ENCODE assay signal across 29 cellular contexts in genomic region chr13:70874646-70875045, GRCh38.
"Had no signal": no experiment of that assay in that cellular context is flagged by ENCODE, and none has a peak within 500 bp of the region (broad histone marks: within the 10 kb centered on the region; RNA-seq: fewer than 3 reads in every experiment).

No MANE protein-coding gene starts in this region.

- H3K4me1 ChIP-seq: foreskin keratinocyte, heart left ventricle, left lung, lower lobe of right lung, parathyroid adenoma, psoas muscle, sigmoid colon, uterus had no signal

- ATAC-seq: activated naive CD8-positive, alpha-beta T cell treated with anti-CD3 and anti-CD28 coated beads, Interleukin-2, amount 50 U/mL, for 24 hours; esophagus mucosa; foreskin keratinocyte; heart left ventricle; left lung; lower lobe of right lung; naive thymus-derived CD8-positive, alpha-beta T cell; psoas muscle; stimulated activated memory B cell treated with anti-CD40 and anti-IgM and Interleukin-4, amounts not matched to agents 10 μg/mL and 1 μg/mL and 100 μg/mL, for 72 hours; stimulated activated naive CD8-positive, alpha-beta T cell treated with anti-CD3 and anti-CD28 coated beads, Interleukin-15, amount 100 ng/mL, for 72 hours had no signal

- H3K9me3 ChIP-seq: lower lobe of right lung, psoas muscle, sigmoid colon, uterus had no signal

- H2AFZ ChIP-seq: parathyroid adenoma had no signal

- H3K27ac ChIP-seq: foreskin keratinocyte, heart left ventricle, left lung, lower lobe of right lung, parathyroid adenoma, psoas muscle, sigmoid colon, uterus had no signal

- H3K36me3 ChIP-seq: heart left ventricle, left lung, lower lobe of right lung, sigmoid colon, uterus had no signal

- H3K4me3 ChIP-seq: heart left ventricle, left lung, lower lobe of right lung, psoas muscle, sigmoid colon, uterus had no signal

- H3K27me3 ChIP-seq: foreskin keratinocyte, heart left ventricle, left lung, sigmoid colon, uterus had no signal

- H3K9ac ChIP-seq: parathyroid adenoma had no signal

- DNase-seq: activated CD4-positive, alpha-beta memory T cell treated with anti-CD3 and anti-CD28 coated beads, Interleukin-2, amount 10 ng/mL, durations not matched to agents 7 days and 5 days; activated CD4-positive, alpha-beta T cell treated with anti-CD3 and anti-CD28 coated beads, Interleukin-2, amount 10 ng/mL, durations not matched to agents 24 days and 14 days; activated CD4-positive, CD25-positive, alpha-beta regulatory T cell treated with anti-CD3 and anti-CD28 coated beads, Interleukin-2, amount 50 U/mL, for 72 hours; activated CD8-positive, alpha-beta memory T cell treated with anti-CD3 and anti-CD28 coated beads, Interleukin-2, amount 50 U/mL, for 48 hours; activated naive CD8-positive, alpha-beta T cell treated with anti-CD3 and anti-CD28 coated beads, Interleukin-2, amount 50 U/mL, for 24 hours; activated T-cell treated with anti-CD3 and anti-CD28 coated beads, Interleukin-2, amount 50 U/mL, for 48 hours; amygdala; caudate nucleus; cortex of kidney; foreskin keratinocyte; heart left ventricle; kidney glomerular epithelial cell; left lung; lower lobe of right lung; mesenchymal stem cell; naive thymus-derived CD8-positive, alpha-beta T cell; occipital lobe; psoas muscle; sigmoid colon; small intestine; stimulated activated CD4-positive, alpha-beta T cell treated with anti-CD3 and anti-CD28 coated beads, Interleukin-1b, Interleukin-23, amount 100 ng/mL, for 48 hours; stimulated activated CD4-positive, alpha-beta T cell treated with anti-CD3 and anti-CD28 coated beads, Interleukin-4, amount 100 ng/mL, for 4 hours; stimulated activated CD8-positive, alpha-beta memory T cell treated with anti-CD3 and anti-CD28 coated beads, Interleukin-4, amount 100 ng/mL, for 48 hours; stimulated activated naive CD8-positive, alpha-beta T cell treated with anti-CD3 and anti-CD28 coated beads, Interleukin-15, amount 100 ng/mL, for 72 hours; substantia nigra; uterus had no signal

- H3K79me2 ChIP-seq: parathyroid adenoma had no signal
